6 cellular contexts compared by ENCODE assay signal in genomic region chr21:7938223-7938622, GRCh38.
DNase-seq lines count a peak whose midpoint lies in the region; ATAC-seq, FAIRE-seq and TF ChIP-seq lines count a peak whose summit lies in the region.
"Not testable (repeated sequence)": the region's sequence is repeated elsewhere in the genome, so short reads cannot be mapped to it uniquely, and the experiment has no call there.

No MANE protein-coding gene starts in this region.

- peaks cover 61% of the 10 kb centered on the region for H3K36me3 Mint-ChIP-seq in endothelial cell (ENCODE audit: low read depth, unreplicated experiment)

- peaks cover 56% of the 10 kb centered on the region for H3K27me3 Mint-ChIP-seq in endothelial cell (ENCODE audit: unreplicated experiment)

- H3K4me1 Mint-ChIP-seq in endothelial cell (ENCODE audit: unreplicated experiment): not testable (repeated sequence)

- TF ChIP-seq CTCF in GM12878 (IDR thresholded peaks at IDR 0.05 in 2 of 3, conservative IDR thresholded peaks at IDR 0.05 in 1 of 3; ENCODE audit: control insufficient read depth in 2 of 3, extremely low read depth in 1 of 3, insufficient read depth in 1 of 3, low read depth in 3 of 3, low read length in 3 of 3); endothelial cell (IDR thresholded peaks at IDR 0.05; ENCODE audit: unreplicated experiment); upper lobe of right lung (IDR thresholded peaks at IDR 0.05): not testable (repeated sequence)

- H4K20me1 ChIP-seq in GM12878 (ENCODE audit: control insufficient read depth, insufficient read depth): not testable (repeated sequence)

- ATAC-seq in GM12878: not testable (repeated sequence)
- ATAC-seq in upper lobe of right lung: peak; percentile 34

- not testable (repeated sequence) for H2AFZ ChIP-seq in GM12878 (ENCODE audit: control insufficient read depth, low read depth, low read length)

- in situ Hi-C loops in GM12878 (cut with MboI): not testable (repeated sequence)

- not testable (repeated sequence) for H3K36me3 ChIP-seq in HUES64 (ENCODE audit: insufficient read depth, low read length); GM12878 (ENCODE audit: control insufficient read depth in 2 of 2, insufficient read depth in 2 of 2, low read length in 1 of 2); iPS-20b (ENCODE audit: insufficient read depth, low read depth, low read length); mesendoderm (ENCODE audit: control insufficient read depth, insufficient read depth, low read length); upper lobe of right lung

- H3K4me3 Mint-ChIP-seq in endothelial cell (ENCODE audit: unreplicated experiment): not testable (repeated sequence)

- H2BK120ac ChIP-seq in mesendoderm (ENCODE audit: low read depth, low read length): not testable (repeated sequence)

- POLR2A ChIA-PET in GM12878 (lab: Charles Lee): not testable (repeated sequence)

- not testable (repeated sequence) for H4K5ac ChIP-seq in mesendoderm (ENCODE audit: low read length)

- peak overlapping the region; percentile 13; the same call in 1 of the 2 replicates for H3K4me3 ChIP-seq in HUES64 (ENCODE audit: low read length)
- H3K4me3 ChIP-seq in GM12878, upper lobe of right lung: not testable (repeated sequence)
- H3K4me3 ChIP-seq in iPS-20b (ENCODE audit: low read length): peak overlapping the region; percentile 6; the same call in 1 of the 2 replicates
- H3K4me3 ChIP-seq in mesendoderm (ENCODE audit: low read length): peak overlapping the region; percentile 41

- H3K79me1 ChIP-seq in mesendoderm (ENCODE audit: low read length): not testable (repeated sequence)

- WGBS in HUES64: 84% methylated on average over 9 of the region's 9 CpGs
- 44% methylated on average over 9 of the region's 9 CpGs for WGBS in GM12878 (ENCODE audit: insufficient coverage, insufficient replicate concordance, low lambda C conversion rate, missing lambda C conversion rate)
- over 99% methylated on average over 9 of the region's 9 CpGs for WGBS in mesendoderm (ENCODE audit: extremely low coverage, insufficient coverage, low lambda C conversion rate)

- SMC1A ChIA-PET in GM12878 (lab: Charles Lee; ENCODE audit: uncharacterized antibody, unreplicated experiment): not testable (repeated sequence)

- H2BK5ac ChIP-seq in mesendoderm (ENCODE audit: low read length): not testable (repeated sequence)

- DNase-seq in GM12878 (ENCODE audit: low read depth, low spot score); endothelial cell (ENCODE audit: low spot score); mesendoderm; upper lobe of right lung: not testable (repeated sequence)

- not testable (repeated sequence) for H3K4ac ChIP-seq in mesendoderm (ENCODE audit: low read depth, low read length)

- not testable (repeated sequence) for H3K56ac ChIP-seq in mesendoderm (ENCODE audit: low read length)

- not testable (repeated sequence) for H4K8ac ChIP-seq in mesendoderm (ENCODE audit: low read depth, low read length)

- not testable (repeated sequence) for TF ChIP-seq EP300 in GM12878 (IDR thresholded peaks at IDR 0.05; ENCODE audit: borderline replicate concordance in 1 of 2, control insufficient read depth in 1 of 2, low read depth in 2 of 2, low read length in 2 of 2)

- not testable (repeated sequence) for H3K9me3 ChIP-seq in HUES64 (ENCODE audit: insufficient read depth, low read depth, low read length); GM12878 (replicated peaks; ENCODE audit: control insufficient read depth, insufficient read depth, low read length); iPS-20b (ENCODE audit: insufficient read depth, low read depth, low read length)
- H3K9me3 ChIP-seq in upper lobe of right lung: peaks cover 85% of the 10 kb centered on the region

- intact Hi-C loops in GM12878 (cut with micrococcal nuclease; ENCODE audit: unreplicated experiment); upper lobe of right lung (cut with DNase I): not testable (repeated sequence)

- TF ChIP-seq POLR2A in GM12878 (IDR thresholded peaks at IDR 0.05; ENCODE audit: low read depth, low read length): not testable (repeated sequence)

- BruUV-seq in GM12878 (replicated peaks; lab: Mats Ljungman, UMichigan): not testable (repeated sequence)

- H3K27ac Mint-ChIP-seq in endothelial cell (ENCODE audit: unreplicated experiment): peak overlapping the region; percentile 2

- not testable (repeated sequence) for FAIRE-seq in GM12878 (lab: Jason Lieb, UNC)

- H3K9ac ChIP-seq in HUES64 (ENCODE audit: low read depth, low read length); GM12878 (ENCODE audit: control insufficient read depth, insufficient read depth, low read length); iPS-20b (ENCODE audit: low read depth, low read length); mesendoderm (ENCODE audit: low read length): not testable (repeated sequence)

- not testable (repeated sequence) for H3K18ac ChIP-seq in mesendoderm (ENCODE audit: low read length)

- not testable (repeated sequence) for TF ChIP-seq RAD21 in GM12878 (IDR thresholded peaks at IDR 0.05; ENCODE audit: insufficient read depth, low read depth, low read length)

- not testable (repeated sequence) for H3K79me2 ChIP-seq in GM12878 (ENCODE audit: control insufficient read depth, insufficient read depth, low read length); mesendoderm (ENCODE audit: control insufficient read depth, insufficient read depth, low read length)

- not testable (repeated sequence) for H3K27me3 ChIP-seq in HUES64 (ENCODE audit: insufficient read depth, low read length); GM12878 (replicated peaks in 1 of 2; ENCODE audit: control insufficient read depth in 2 of 2, insufficient read depth in 2 of 2, low read length in 1 of 2); iPS-20b (ENCODE audit: insufficient read depth, low read length); mesendoderm (ENCODE audit: insufficient read depth, low read length, poor library complexity); upper lobe of right lung

- H3K4me1 ChIP-seq in HUES64 (ENCODE audit: insufficient read depth, low read length); GM12878 (ENCODE audit: control insufficient read depth, insufficient read depth, low read length); iPS-20b (ENCODE audit: insufficient read depth, low read length); mesendoderm (ENCODE audit: control insufficient read depth, low read depth, low read length); upper lobe of right lung: not testable (repeated sequence)

- H2BK15ac ChIP-seq in mesendoderm (replicated peaks; ENCODE audit: low read depth): not testable (repeated sequence)

- not testable (repeated sequence) for H2AK5ac ChIP-seq in mesendoderm (ENCODE audit: low read length)

- not testable (repeated sequence) for H3K23ac ChIP-seq in mesendoderm (ENCODE audit: low read length)

- RAD21 ChIA-PET in GM12878 (lab: Charles Lee; ENCODE audit: unreplicated experiment): not testable (repeated sequence)

- H3K9me3 Mint-ChIP-seq in endothelial cell (ENCODE audit: unreplicated experiment): peaks cover 99% of the 10 kb centered on the region

- CTCF ChIA-PET in GM12878 (lab: Yijun Ruan, JAX): not testable (repeated sequence)

- H3K27ac ChIP-seq in HUES64 (ENCODE audit: low read depth, low read length); GM12878 (ENCODE audit: control insufficient read depth, insufficient read depth); iPS-20b (ENCODE audit: low read length); mesendoderm (ENCODE audit: low read depth, low read length); upper lobe of right lung: not testable (repeated sequence)

- H3K4me2 ChIP-seq in GM12878 (ENCODE audit: control insufficient read depth, insufficient read depth); mesendoderm (ENCODE audit: low read length): not testable (repeated sequence)

TF ChIP-seq in GM12878, 131 proteins besides CTCF, POLR2A, EP300 and RAD21:
- peak; percentile 70; the same call in 1 of the 2 replicates for TF ChIP-seq CBX3 (IDR thresholded peaks at IDR 0.05; ENCODE audit: borderline replicate concordance, low read depth)
